In the genomic region with DNA sequence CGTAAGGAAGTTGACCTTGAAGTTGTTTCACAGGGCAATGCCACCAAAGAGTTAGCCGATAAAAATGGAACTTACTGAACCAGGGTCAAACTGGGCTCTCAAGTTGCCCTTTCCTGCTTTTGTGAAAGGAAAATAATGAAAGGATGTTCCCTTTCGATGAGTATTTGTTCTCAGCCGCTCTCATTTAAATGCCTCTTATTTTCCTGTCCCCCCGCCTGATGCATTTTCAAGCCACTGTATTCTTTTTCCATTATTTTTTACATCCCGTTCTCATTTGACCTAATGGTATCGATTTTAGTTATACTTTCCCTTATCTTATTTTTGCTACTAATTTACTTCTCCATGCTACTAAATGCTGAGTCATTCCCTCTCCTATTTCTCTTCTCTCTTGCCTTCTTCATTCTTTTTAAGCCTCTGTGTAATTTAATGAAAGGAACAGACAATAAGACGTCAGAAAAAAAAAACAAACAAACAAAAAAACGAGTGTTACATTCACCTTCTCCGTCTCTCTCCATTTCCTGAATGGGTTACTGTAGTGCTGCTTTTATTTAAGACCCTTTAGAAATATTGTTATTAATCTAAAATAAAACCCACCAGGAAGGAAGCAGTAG, we compare ENCODE assay signal across 8 cellular contexts. TPM values are rescaled to one million over a fixed set of nuclear protein-coding genes. Genes with fewer than 3 reads are reported as not detected.
DNase-seq lines count a peak whose midpoint lies in the region; ATAC-seq and TF ChIP-seq lines count a peak whose summit lies in the region.

No MANE protein-coding gene starts in this region.

- ATAC-seq in activated naive CD8-positive, alpha-beta T cell treated with anti-CD3 and anti-CD28 coated beads, Interleukin-2, amount 50 U/mL, for 24 hours: no peak
- ATAC-seq in GM21619 (IDR thresholded peaks at IDR 0.05; ENCODE audit: unreplicated experiment): no peak

- intact Hi-C loops in stomach (cut with DNase I; ENCODE audit: low total_unique reads): no loop called here

- H3K27me3 ChIP-seq in KMS-11 (ENCODE audit: insufficient read depth, low read depth): no peaks in the 10 kb centered on the region
- no peaks in the 10 kb centered on the region for H3K27me3 ChIP-seq in stomach

- H3K4me1 ChIP-seq in KMS-11 (ENCODE audit: low read depth, poor library complexity, severe bottlenecking): peaks cover 30% of the 10 kb centered on the region
- peaks cover 0 to 46% (median 29%) of the 10 kb centered on the region in 4 donors for H3K4me1 ChIP-seq in stomach

- no peaks in the 10 kb centered on the region for H3K9me3 Mint-ChIP-seq in activated naive CD8-positive, alpha-beta T cell treated with anti-CD3 and anti-CD28 coated beads, Interleukin-2, amount 50 U/mL, for 24 hours

- no peaks in the 10 kb centered on the region for H3K9me3 ChIP-seq in stomach

- TF ChIP-seq POLR2A in stomach (IDR thresholded peaks at IDR 0.05): no peak

- 1 to 2% (median 1%) methylated on average over 10 of the region's 10 CpGs for WGBS in stomach, 5 donors

- peaks cover 20% of the 10 kb centered on the region for H3K36me3 Mint-ChIP-seq in activated naive CD8-positive, alpha-beta T cell treated with anti-CD3 and anti-CD28 coated beads, Interleukin-2, amount 50 U/mL, for 24 hours (ENCODE audit: low read depth)

- H3K9ac ChIP-seq in KMS-11: peak overlapping the region; percentile 90

- H3K36me3 ChIP-seq in KMS-11 (ENCODE audit: insufficient read depth): no peaks in the 10 kb centered on the region; the same call in 1 of the 2 replicates
- H3K36me3 ChIP-seq in stomach: peaks cover 9 to 27% (median 24%) of the 10 kb centered on the region in 4 donors

- DNase-seq in Caki2 (ENCODE audit: low read depth) (peak; percentile 58), iris pigment epithelial cell (ENCODE audit: low read depth) (peak; percentile 33), stomach (no peak), NCI-H2196 treated with DMSO at 0.1 percent for 48 hours (lab: John Stamatoyannopoulos, UW; ENCODE audit: unreplicated experiment) (no peak), AG20443 (ENCODE audit: low spot score) (no peak)
- no peak for DNase-seq in activated naive CD8-positive, alpha-beta T cell treated with anti-CD3 and anti-CD28 coated beads, Interleukin-2, amount 50 U/mL, for 24 hours

- peak overlapping the region; percentile 71 for H2AFZ ChIP-seq in KMS-11 (ENCODE audit: low read depth)

- H3K27me3 Mint-ChIP-seq in activated naive CD8-positive, alpha-beta T cell treated with anti-CD3 and anti-CD28 coated beads, Interleukin-2, amount 50 U/mL, for 24 hours: peaks cover 11% of the 10 kb centered on the region

- TF ChIP-seq EP300 in stomach (IDR thresholded peaks at IDR 0.05): no peak

- no peak for TF ChIP-seq CTCF in KMS-11 (conservative IDR thresholded peaks at IDR 0.05; ENCODE audit: low read depth, low read length)
- no peak for TF ChIP-seq CTCF in stomach (IDR thresholded peaks at IDR 0.05)

- H3K4me3 ChIP-seq in KMS-11 (IDR thresholded peaks at IDR 0.05; ENCODE audit: insufficient read depth, low read depth, low read length): no peak overlapping the region
- H3K4me3 ChIP-seq in stomach: peak overlapping the region; percentile 79 to 97 (median 86)

- peaks cover 40% of the 10 kb centered on the region for H3K4me1 Mint-ChIP-seq in activated naive CD8-positive, alpha-beta T cell treated with anti-CD3 and anti-CD28 coated beads, Interleukin-2, amount 50 U/mL, for 24 hours

- H4K20me1 ChIP-seq in KMS-11 (ENCODE audit: insufficient read depth): no peaks in the 10 kb centered on the region

- H3K4me2 ChIP-seq in KMS-11: peak overlapping the region; percentile 97

- H3K79me2 ChIP-seq in KMS-11 (ENCODE audit: insufficient read depth, low read depth): peaks cover 35% of the 10 kb centered on the region

- H3K27ac Mint-ChIP-seq in activated naive CD8-positive, alpha-beta T cell treated with anti-CD3 and anti-CD28 coated beads, Interleukin-2, amount 50 U/mL, for 24 hours: peak overlapping the region; percentile 92

- H3K4me3 Mint-ChIP-seq in activated naive CD8-positive, alpha-beta T cell treated with anti-CD3 and anti-CD28 coated beads, Interleukin-2, amount 50 U/mL, for 24 hours: peak overlapping the region; percentile 86

- H3K27ac ChIP-seq in KMS-11 (peak overlapping the region; percentile 92), stomach (peak overlapping the region; percentile 90 to 97 (median 92))

- in situ Hi-C loops in Caki2 (cut with HindIII; ENCODE audit: low pct_unique_long_range_greater_than_20kb, low sequenced_read_pairs): no loop called here

RNA-seq across cellular contexts. Expression of a gene that starts 0.7 kb away (rescaled TPM):
- total RNA-seq in Caki2 (2014; rRNA removed; shearing (Covaris generic); ENCODE audit: low replicate concordance): 15.4 and 73.4 TPM in 2 replicates
- total RNA-seq in stomach: 10 to 100 TPM in 2 of 5 donors, 1 to 10 TPM in 3; 2.9 to 11.2 (median 5.5) TPM
- 10 to 100 TPM; 20.9 to 30.1 (median 25.6) TPM for polyA plus RNA-seq in stomach

RNA-seq across cellular contexts. Expression of a gene that starts 26.2 kb away (rescaled TPM):
- 0.24 and 0.29 TPM in 2 replicates for total RNA-seq in Caki2 (2014; rRNA removed; shearing (Covaris generic); ENCODE audit: low replicate concordance)
- total RNA-seq in stomach: under 1 TPM in 1 of 5 donors, not detected in 4; 0.55 TPM
- polyA plus RNA-seq in stomach: under 1 TPM in 2 of 3 donors, not detected in 1; 0.15 to 0.19 TPM

Comparison
In these comparisons a context has a peak if more than half of its experiments do, and no peak if none do; other contexts are left out.
1. DNase-seq: peak in Caki2 (single experiment) and iris pigment epithelial cell (single experiment); none in activated naive CD8-positive, alpha-beta T cell treated with anti-CD3 and anti-CD28 coated beads, Interleukin-2, amount 50 U/mL, for 24 hours (single experiment), stomach (single experiment), NCI-H2196 treated with DMSO at 0.1 percent for 48 hours (single experiment) and AG20443 (single experiment).